11 cellular contexts compared by ENCODE assay signal in the genomic region with DNA sequence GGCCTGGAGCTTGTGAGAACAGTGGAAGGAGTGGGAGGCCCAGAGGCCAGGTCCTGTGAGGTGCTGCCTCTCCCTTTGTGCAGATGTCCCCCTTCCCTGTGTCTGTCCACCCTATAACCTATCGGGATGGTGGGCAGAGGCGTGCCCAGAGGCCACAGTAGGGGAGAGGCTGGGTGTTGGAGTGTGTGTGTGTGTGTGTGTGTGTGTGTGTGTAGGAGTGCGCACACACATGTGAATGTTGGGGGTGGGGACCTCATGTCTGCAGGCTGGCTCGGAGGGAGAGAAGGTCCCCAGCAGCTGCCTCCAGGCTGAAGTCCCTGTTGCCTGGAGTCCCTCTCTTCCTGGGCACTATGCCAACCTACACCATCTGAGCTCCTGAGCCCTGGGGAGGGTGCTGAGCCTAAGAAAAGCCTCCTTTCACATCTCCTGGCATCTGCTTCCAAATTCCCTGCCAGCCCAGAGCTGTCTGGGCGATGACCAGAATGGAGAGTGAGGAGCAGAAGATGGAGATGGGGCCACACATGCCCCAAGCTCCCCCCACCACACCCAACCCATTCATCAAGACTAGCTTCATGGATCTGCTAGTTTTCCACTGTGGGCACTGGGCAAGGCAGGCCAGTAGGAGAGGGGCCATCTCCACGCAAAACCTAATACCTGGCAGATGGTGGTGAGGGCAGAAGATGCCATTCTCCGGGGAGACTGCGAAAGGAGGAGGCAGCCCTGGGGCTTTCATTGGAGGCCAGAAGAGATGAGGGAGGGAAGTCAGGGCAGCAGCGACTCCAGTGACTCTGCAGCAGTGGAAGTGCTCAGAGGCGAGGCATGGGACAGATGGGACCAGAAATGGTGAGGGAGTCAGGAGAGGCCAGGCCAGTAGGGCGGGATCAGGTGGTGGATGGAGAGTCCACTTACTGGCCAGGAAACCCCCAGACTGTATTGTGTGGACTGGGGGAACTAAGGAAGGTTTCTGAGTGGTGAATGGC. TPM values are rescaled to one million over a fixed set of nuclear protein-coding genes. Genes with fewer than 3 reads are reported as not detected.
DNase-seq lines count a peak whose midpoint lies in the region; ATAC-seq, FAIRE-seq and TF ChIP-seq lines count a peak whose summit lies in the region.
"Had no signal": no experiment of that assay in that cellular context is flagged by ENCODE, and none has a peak within 500 bp of the region (broad histone marks: within the 10 kb centered on the region; RNA-seq: fewer than 3 reads in every experiment).

No MANE protein-coding gene starts in this region.

- H3K4me3 ChIP-seq in dorsolateral prefrontal cortex, result no peak overlapping the region
- no peak overlapping the region for H3K4me3 ChIP-seq in pancreas
- no peak overlapping the region for H3K4me3 ChIP-seq in uterus

- ATAC-seq in pancreas (peak in 3 of 4 donors; percentile 32 to 67 (median 58)), foreskin keratinocyte (no peak), GM18498 (IDR thresholded peaks at IDR 0.05; ENCODE audit: unreplicated experiment) (no peak), HG03520 (IDR thresholded peaks at IDR 0.05; ENCODE audit: unreplicated experiment) (no peak)
- ATAC-seq: WTC11 had no signal

- H3K36me3 ChIP-seq in pancreas (no peaks in the 10 kb centered on the region), uterus (no peaks in the 10 kb centered on the region)

- intact Hi-C loops in dorsolateral prefrontal cortex (cut with DNase I) (no loop called here), pancreas (cut with DNase I) (no loop called here), uterus (cut with DNase I; ENCODE audit: low total_unique reads) (no loop called here)

- no peak for TF ChIP-seq CTCF in dorsolateral prefrontal cortex (IDR thresholded peaks at IDR 0.05 in 54 of 56, conservative IDR thresholded peaks at IDR 0.05 in 2 of 56; ENCODE audit: low read depth in 1 of 56, partially characterized antibody in 56 of 56)
- no peak for TF ChIP-seq CTCF in pancreas (IDR thresholded peaks at IDR 0.05)
- no peak for TF ChIP-seq CTCF in foreskin keratinocyte (conservative IDR thresholded peaks at IDR 0.05)
- no peak for TF ChIP-seq CTCF in uterus (IDR thresholded peaks at IDR 0.05)

- no peaks in the 10 kb centered on the region for H3K9me3 ChIP-seq in pancreas
- H3K9me3 ChIP-seq in uterus, result no peaks in the 10 kb centered on the region

- no peaks in the 10 kb centered on the region for H3K27me3 ChIP-seq in dorsolateral prefrontal cortex
- H3K27me3 ChIP-seq in pancreas, result no peaks in the 10 kb centered on the region
- peaks cover 18% of the 10 kb centered on the region for H3K27me3 ChIP-seq in foreskin keratinocyte
- no peaks in the 10 kb centered on the region for H3K27me3 ChIP-seq in uterus

- TF ChIP-seq POLR2A in uterus (IDR thresholded peaks at IDR 0.05), result no peak

- 80 to 86% methylated on average over 11 of the region's 11 CpGs for WGBS in pancreas, 2 donors

- peak overlapping the region in 39 of 59 donors; percentile 1 to 76 (median 44) for H3K27ac ChIP-seq in dorsolateral prefrontal cortex
- no peak overlapping the region for H3K27ac ChIP-seq in pancreas
- no peak overlapping the region for H3K27ac ChIP-seq in foreskin keratinocyte
- H3K27ac ChIP-seq in uterus, result no peak overlapping the region

- H3K4me1 ChIP-seq in pancreas (peaks cover 23 to 48% (median 38%) of the 10 kb centered on the region in 3 donors), foreskin keratinocyte (no peaks in the 10 kb centered on the region), uterus (no peaks in the 10 kb centered on the region)

- DNase-seq in DMS79 treated with DMSO at 0.1 percent for 48 hours (lab: John Stamatoyannopoulos, UW) (peak; percentile 94), NCI-H2171 treated with DMSO at 0.1 percent for 48 hours (lab: John Stamatoyannopoulos, UW) (peak; percentile 100), dorsolateral prefrontal cortex (peak; percentile 34 to 84 (median 78)), pancreas (peak in 3 of 6 donors; percentile 37 to 54 (median 37)), foreskin keratinocyte (no peak), uterus (no peak)
- DNase-seq: activated gamma-delta T cell treated with Interleukin-2 at 50 U/mL for 16 hours, Calu3 had no signal

- FAIRE-seq in pancreas (lab: Jason Lieb, UNC), result no peak

RNA-seq across cellular contexts. Expression of a gene that starts 20.3 kb away (rescaled TPM):
- total RNA-seq in dorsolateral prefrontal cortex, result 10 to 100 TPM in 51 of 120 experiments, 1 to 10 TPM in 69; 1.8 to 17.7 (median 9.4) TPM
- total RNA-seq in pancreas, result 10 to 100 TPM; 23.6 to 46.4 (median 31.4) TPM
- 1 to 10 TPM; 7.5 to 9.0 TPM for polyA plus RNA-seq in pancreas
- total RNA-seq in foreskin keratinocyte, result not detected in 2 replicates
- not detected in 2 replicates for polyA plus RNA-seq in foreskin keratinocyte
- total RNA-seq in uterus, result 1 to 10 TPM in 3 of 4 donors, under 1 TPM in 1; 0.29 to 7.8 (median 4.6) TPM
- total RNA-seq: Calu3 had no signal

RNA-seq across cellular contexts. Expression of a gene that starts 51.3 kb away (rescaled TPM):
- 10 to 100 TPM; 21.6 to 37.7 (median 26.8) TPM for total RNA-seq in dorsolateral prefrontal cortex
- 10 to 100 TPM; 10.1 to 21.9 (median 12.1) TPM for total RNA-seq in pancreas
- 1 to 10 TPM; 9.3 to 9.9 TPM for polyA plus RNA-seq in pancreas
- 47.3 and 53.8 TPM in 2 replicates for total RNA-seq in foreskin keratinocyte
- 26.7 and 28.5 TPM in 2 replicates for polyA plus RNA-seq in foreskin keratinocyte
- 10 to 100 TPM in 3 of 4 donors, 1 to 10 TPM in 1; 8.2 to 44.2 (median 18.5) TPM for total RNA-seq in uterus

Comparison
In these comparisons a context has a peak if more than half of its experiments do, and no peak if none do; other contexts are left out.
1. DNase-seq: peak in DMS79 treated with DMSO at 0.1 percent for 48 hours (single experiment), NCI-H2171 treated with DMSO at 0.1 percent for 48 hours (single experiment) and dorsolateral prefrontal cortex (10 of 10); none in foreskin keratinocyte (0 of 2) and uterus (0 of 2).
2. H3K27ac ChIP-seq: peak in dorsolateral prefrontal cortex (39 of 59); none in pancreas (0 of 4), foreskin keratinocyte (single experiment) and uterus (0 of 2).
3. ATAC-seq: peak in pancreas (3 of 4); none in foreskin keratinocyte (single experiment), GM18498 (single experiment) and HG03520 (single experiment).